28 cellular contexts compared by ENCODE assay signal in the genomic region with DNA sequence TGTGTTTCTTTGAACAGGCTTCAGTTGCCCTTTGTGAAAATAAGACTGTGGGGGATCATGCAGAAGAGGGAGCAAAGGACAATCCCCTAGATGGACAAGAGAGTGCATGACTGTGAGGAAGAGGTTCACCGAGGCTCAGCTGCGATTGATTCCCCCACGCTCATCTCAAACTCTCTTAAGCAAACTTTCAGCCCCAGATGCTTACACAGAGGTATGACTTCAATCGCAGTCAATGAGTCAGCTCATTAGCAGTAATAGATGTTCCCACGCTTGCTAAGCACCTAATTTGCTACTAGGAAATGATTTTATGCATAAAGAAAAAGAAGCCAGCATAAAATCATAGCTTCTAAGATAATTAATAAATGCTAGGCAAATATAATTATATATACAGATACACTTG.
"Had no signal": no experiment of that assay in that cellular context is flagged by ENCODE, and none has a peak within 500 bp of the region (broad histone marks: within the 10 kb centered on the region; RNA-seq: fewer than 3 reads in every experiment).

No MANE protein-coding gene starts in this region.

- DNase-seq: activated CD4-positive, alpha-beta memory T cell treated with anti-CD3 and anti-CD28 coated beads for 36 hours; activated CD4-positive, alpha-beta T cell treated with anti-CD3 and anti-CD28 coated beads for 36 hours; activated CD4-positive, alpha-beta T cell treated with anti-CD3 and anti-CD28 coated beads, Interleukin-2, amount 10 ng/mL, durations not matched to agents 24 days and 14 days; activated CD4-positive, CD25-positive, alpha-beta regulatory T cell; activated CD4-positive, CD25-positive, alpha-beta regulatory T cell treated with anti-CD3 and anti-CD28 coated beads, Interleukin-2, amount 50 U/mL, for 72 hours; activated CD8-positive, alpha-beta memory T cell treated with anti-CD3 and anti-CD28 coated beads, Interleukin-2, amount 10 ng/mL, durations not matched to agents 7 days and 5 days; activated CD8-positive, alpha-beta memory T cell treated with anti-CD3 and anti-CD28 coated beads, Interleukin-2, amount 50 U/mL, for 4 hours; activated CD8-positive, alpha-beta T cell treated with anti-CD3 and anti-CD28 coated beads, Interleukin-2, amount 10 ng/mL, durations not matched to agents 7 days and 5 days; activated gamma-delta T cell; activated naive CD4-positive, alpha-beta T cell; activated naive CD4-positive, alpha-beta T cell treated with anti-CD3 and anti-CD28 coated beads, Interleukin-2, amount 10 ng/mL, durations not matched to agents 7 days and 5 days; activated naive CD8-positive, alpha-beta T cell treated with anti-CD3 and anti-CD28 coated beads, Interleukin-2, amount 10 ng/mL, durations not matched to agents 7 days and 5 days; activated T-cell treated with anti-CD3 and anti-CD28 coated beads, Interleukin-2, amount 50 U/mL, for 24 hours; activated T-cell treated with anti-CD3 and anti-CD28 coated beads, Interleukin-2, amount 50 U/mL, for 72 hours; body of pancreas; colonic mucosa; effector CD8-positive, alpha-beta T cell; foreskin fibroblast; T-helper 1 cell; T-helper 17 cell; T1000 had no signal

- H3K4me1 Mint-ChIP-seq: activated CD4-positive, alpha-beta T cell treated with anti-CD3 and anti-CD28 coated beads for 36 hours; activated CD4-positive, alpha-beta T cell treated with anti-CD3 and anti-CD28 coated beads, Interleukin-2, amount 10 ng/mL, durations not matched to agents 24 days and 14 days; activated CD8-positive, alpha-beta memory T cell treated with anti-CD3 and anti-CD28 coated beads, Interleukin-2, amount 10 ng/mL, durations not matched to agents 7 days and 5 days; activated naive CD4-positive, alpha-beta T cell treated with anti-CD3 and anti-CD28 coated beads, Interleukin-2, amount 10 ng/mL, durations not matched to agents 7 days and 5 days; activated naive CD8-positive, alpha-beta T cell treated with anti-CD3 and anti-CD28 coated beads, Interleukin-2, amount 10 ng/mL, durations not matched to agents 7 days and 5 days; T-helper 17 cell had no signal

- H3K4me1 ChIP-seq: ascending aorta, body of pancreas, colonic mucosa had no signal

- H3K4me3 ChIP-seq: ascending aorta, body of pancreas, colonic mucosa had no signal

- H3K4me3 Mint-ChIP-seq: activated CD4-positive, alpha-beta memory T cell treated with anti-CD3 and anti-CD28 coated beads for 36 hours; activated CD4-positive, alpha-beta T cell treated with anti-CD3 and anti-CD28 coated beads for 36 hours; activated CD4-positive, alpha-beta T cell treated with anti-CD3 and anti-CD28 coated beads, Interleukin-2, amount 10 ng/mL, durations not matched to agents 24 days and 14 days; activated CD8-positive, alpha-beta memory T cell treated with anti-CD3 and anti-CD28 coated beads, Interleukin-2, amount 10 ng/mL, durations not matched to agents 7 days and 5 days; activated CD8-positive, alpha-beta T cell treated with anti-CD3 and anti-CD28 coated beads, Interleukin-2, amount 10 ng/mL, durations not matched to agents 7 days and 5 days; activated naive CD4-positive, alpha-beta T cell treated with anti-CD3 and anti-CD28 coated beads, Interleukin-2, amount 10 ng/mL, durations not matched to agents 7 days and 5 days; activated naive CD8-positive, alpha-beta T cell treated with anti-CD3 and anti-CD28 coated beads, Interleukin-2, amount 10 ng/mL, durations not matched to agents 7 days and 5 days; activated T-cell treated with anti-CD3 and anti-CD28 coated beads, Interleukin-2, amount 50 U/mL, for 24 hours; activated T-cell treated with anti-CD3 and anti-CD28 coated beads, Interleukin-2, amount 50 U/mL, for 72 hours; T-helper 17 cell; T-helper 2 cell treated with Interferon-gamma antibody and Interleukin-4, amounts not matched to agents 5 μg/mL and 100 μg/mL, for 36 hours had no signal

- H3K27me3 ChIP-seq: ascending aorta, body of pancreas, colonic mucosa had no signal

- H3K36me3 Mint-ChIP-seq: activated CD4-positive, alpha-beta memory T cell treated with anti-CD3 and anti-CD28 coated beads for 36 hours; activated CD8-positive, alpha-beta memory T cell treated with anti-CD3 and anti-CD28 coated beads, Interleukin-2, amount 10 ng/mL, durations not matched to agents 7 days and 5 days; activated naive CD4-positive, alpha-beta T cell treated with anti-CD3 and anti-CD28 coated beads, Interleukin-2, amount 10 ng/mL, durations not matched to agents 7 days and 5 days; activated naive CD4-positive, alpha-beta T cell treated with anti-CD3 and anti-CD28 coated beads, Interleukin-2, amount 50 U/mL, for 72 hours; activated naive CD8-positive, alpha-beta T cell treated with anti-CD3 and anti-CD28 coated beads, Interleukin-2, amount 10 ng/mL, durations not matched to agents 7 days and 5 days had no signal

- ATAC-seq: activated CD4-positive, alpha-beta T cell treated with anti-CD3 and anti-CD28 coated beads for 36 hours; activated CD8-positive, alpha-beta memory T cell treated with anti-CD3 and anti-CD28 coated beads, Interleukin-2, amount 10 ng/mL, durations not matched to agents 7 days and 5 days; activated CD8-positive, alpha-beta T cell treated with anti-CD3 and anti-CD28 coated beads, Interleukin-2, amount 10 ng/mL, durations not matched to agents 7 days and 5 days; activated naive CD4-positive, alpha-beta T cell treated with anti-CD3 and anti-CD28 coated beads, Interleukin-2, amount 50 U/mL, for 72 hours; activated T-cell treated with anti-CD3 and anti-CD28 coated beads, Interleukin-2, amount 50 U/mL, for 72 hours; body of pancreas; esophagus mucosa; T-helper 17 cell had no signal

- H3K27ac ChIP-seq: ascending aorta, body of pancreas, colonic mucosa had no signal

- H3K9me3 ChIP-seq: ascending aorta, body of pancreas, colonic mucosa had no signal

- H3K27ac Mint-ChIP-seq: activated CD4-positive, alpha-beta memory T cell treated with anti-CD3 and anti-CD28 coated beads for 36 hours; activated CD4-positive, alpha-beta T cell treated with anti-CD3 and anti-CD28 coated beads for 36 hours; activated CD4-positive, alpha-beta T cell treated with anti-CD3 and anti-CD28 coated beads, Interleukin-2, amount 10 ng/mL, durations not matched to agents 24 days and 14 days; activated CD8-positive, alpha-beta memory T cell treated with anti-CD3 and anti-CD28 coated beads, Interleukin-2, amount 10 ng/mL, durations not matched to agents 7 days and 5 days; activated CD8-positive, alpha-beta T cell treated with anti-CD3 and anti-CD28 coated beads, Interleukin-2, amount 10 ng/mL, durations not matched to agents 7 days and 5 days; activated naive CD4-positive, alpha-beta T cell treated with anti-CD3 and anti-CD28 coated beads, Interleukin-2, amount 10 ng/mL, durations not matched to agents 7 days and 5 days; activated naive CD4-positive, alpha-beta T cell treated with anti-CD3 and anti-CD28 coated beads, Interleukin-2, amount 50 U/mL, for 72 hours; activated naive CD8-positive, alpha-beta T cell treated with anti-CD3 and anti-CD28 coated beads, Interleukin-2, amount 10 ng/mL, durations not matched to agents 7 days and 5 days; activated T-cell treated with anti-CD3 and anti-CD28 coated beads, Interleukin-2, amount 50 U/mL, for 24 hours; activated T-cell treated with anti-CD3 and anti-CD28 coated beads, Interleukin-2, amount 50 U/mL, for 72 hours; T-helper 17 cell; T-helper 2 cell treated with Interferon-gamma antibody and Interleukin-4, amounts not matched to agents 5 μg/mL and 100 μg/mL, for 36 hours had no signal

- H3K36me3 ChIP-seq: ascending aorta, colonic mucosa had no signal

- FAIRE-seq: endometrium, endothelial cell of umbilical vein, frontal cortex had no signal

- H3K9me3 Mint-ChIP-seq: activated CD4-positive, alpha-beta T cell treated with anti-CD3 and anti-CD28 coated beads, Interleukin-2, amount 10 ng/mL, durations not matched to agents 24 days and 14 days had no signal

- H3K27me3 Mint-ChIP-seq: activated CD4-positive, alpha-beta memory T cell treated with anti-CD3 and anti-CD28 coated beads for 36 hours; activated CD4-positive, alpha-beta T cell treated with anti-CD3 and anti-CD28 coated beads for 36 hours; activated CD4-positive, alpha-beta T cell treated with anti-CD3 and anti-CD28 coated beads, Interleukin-2, amount 10 ng/mL, durations not matched to agents 24 days and 14 days; activated CD8-positive, alpha-beta memory T cell treated with anti-CD3 and anti-CD28 coated beads, Interleukin-2, amount 10 ng/mL, durations not matched to agents 7 days and 5 days; activated naive CD4-positive, alpha-beta T cell treated with anti-CD3 and anti-CD28 coated beads, Interleukin-2, amount 10 ng/mL, durations not matched to agents 7 days and 5 days; activated naive CD8-positive, alpha-beta T cell treated with anti-CD3 and anti-CD28 coated beads, Interleukin-2, amount 10 ng/mL, durations not matched to agents 7 days and 5 days; activated T-cell treated with anti-CD3 and anti-CD28 coated beads, Interleukin-2, amount 50 U/mL, for 24 hours; T-helper 17 cell had no signal
